ENCODE assay signal across 16 cellular contexts in genomic region chr3:189001559-189001958, GRCh38.
A peak's percentile ranks its signal among the peaks of the same experiment; 100 is the strongest.
DNase-seq lines count a peak whose midpoint lies in the region; ATAC-seq and TF ChIP-seq lines count a peak whose summit lies in the region.
"Had no signal": no experiment of that assay in that cellular context is flagged by ENCODE, and none has a peak within 500 bp of the region (broad histone marks: within the 10 kb centered on the region; RNA-seq: fewer than 3 reads in every experiment).

No MANE protein-coding gene starts in this region.

- H3K9me3 ChIP-seq in MG63 (no peaks in the 10 kb centered on the region), heart left ventricle (no peaks in the 10 kb centered on the region)

- ATAC-seq in heart left ventricle (no peak), HG03457 (IDR thresholded peaks at IDR 0.05; ENCODE audit: unreplicated experiment) (no peak)
- ATAC-seq: GM12878, GM23338 had no signal

- DNase-seq in CD1c-positive myeloid dendritic cell (ENCODE audit: extremely low spot score) (peak; percentile 2), MG63 (peak; percentile 14), dermis blood vessel endothelial cell (peak; percentile 44), myocyte (ENCODE audit: low read depth) (peak; percentile 24), heart left ventricle (no peak), NCI-H2227 (lab: John Stamatoyannopoulos, UW; ENCODE audit: unreplicated experiment) (no peak), COR-L47 (lab: John Stamatoyannopoulos, UW) (no peak)
- DNase-seq: activated CD4-positive, alpha-beta memory T cell treated with anti-CD3 and anti-CD28 coated beads, Interleukin-2, amount 10 ng/mL, durations not matched to agents 7 days and 5 days; activated naive CD4-positive, alpha-beta T cell treated with anti-CD3 and anti-CD28 coated beads, Interleukin-2, amount 50 U/mL, for 16 hours; cortex of kidney; DMS 273 treated with DMSO at 0.1 percent for 48 hours; hypothalamus; NCI-H2081 treated with DMSO at 0.1 percent for 48 hours had no signal

- no peak overlapping the region for H3K27ac ChIP-seq in heart left ventricle

- no peak for TF ChIP-seq POLR2A in heart left ventricle (IDR thresholded peaks at IDR 0.05)

- TF ChIP-seq CTCF in heart left ventricle (IDR thresholded peaks at IDR 0.05), result no peak

- H3K4me3 ChIP-seq in MG63, result no peak overlapping the region
- no peak overlapping the region for H3K4me3 ChIP-seq in heart left ventricle
- H3K4me3 ChIP-seq: GM12878, GM23338 had no signal

- no peaks in the 10 kb centered on the region for H3K4me1 ChIP-seq in heart left ventricle

- H3K36me3 ChIP-seq in MG63, result no peaks in the 10 kb centered on the region
- H3K36me3 ChIP-seq in heart left ventricle, result no peaks in the 10 kb centered on the region

- no peaks in the 10 kb centered on the region for H3K27me3 ChIP-seq in MG63
- H3K27me3 ChIP-seq in heart left ventricle, result no peaks in the 10 kb centered on the region

- intact Hi-C loops in heart left ventricle (cut with DNase I), result no loop called here

Comparison
In these comparisons a context has a peak if more than half of its experiments do, and no peak if none do; other contexts are left out.
1. DNase-seq: peak in CD1c-positive myeloid dendritic cell (single experiment), MG63 (single experiment), dermis blood vessel endothelial cell (single experiment) and myocyte (single experiment); none in heart left ventricle (0 of 5), NCI-H2227 (single experiment) and COR-L47 (single experiment).